In the genomic region with DNA sequence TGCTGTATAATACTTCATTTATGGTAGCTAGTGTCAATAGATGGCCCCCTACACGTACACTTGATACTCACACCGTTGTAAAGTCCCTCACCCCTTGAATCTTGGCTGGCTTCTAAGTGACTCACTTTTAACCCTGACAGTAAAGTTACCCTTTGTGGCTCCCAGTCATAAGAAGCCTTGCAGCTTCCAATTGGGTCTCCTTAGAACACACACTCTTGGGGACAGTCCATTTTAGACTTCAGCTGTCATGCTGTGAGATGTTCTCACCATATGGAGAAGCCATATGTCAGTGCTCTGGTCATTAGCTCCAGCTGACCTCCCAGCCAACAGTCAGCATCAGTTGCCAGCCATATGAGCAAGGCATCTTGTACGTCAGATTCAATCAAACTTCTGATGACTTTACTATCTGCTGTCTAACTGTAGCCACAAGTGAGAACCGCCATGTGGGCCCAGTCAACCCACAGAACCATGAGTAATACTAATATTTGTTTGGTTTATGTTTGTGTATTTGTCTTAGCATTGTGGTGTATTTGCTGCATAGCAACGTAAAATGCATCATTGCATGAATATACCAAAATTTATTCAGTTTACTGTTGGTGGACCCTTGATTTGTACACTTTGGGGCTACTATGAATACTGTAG, we compare ENCODE assay signal across 16 cellular contexts.
A peak's percentile ranks its signal among the peaks of the same experiment; 100 is the strongest.
DNase-seq lines count a peak whose midpoint lies in the region; ATAC-seq and TF ChIP-seq lines count a peak whose summit lies in the region.
"Had no signal": no experiment of that assay in that cellular context is flagged by ENCODE, and none has a peak within 500 bp of the region (broad histone marks: within the 10 kb centered on the region; RNA-seq: fewer than 3 reads in every experiment).

No MANE protein-coding gene starts in this region.

- ATAC-seq in heart left ventricle (peak in 3 of 4 donors; percentile 30 to 48 (median 48)), Panc1 (peak; percentile 39; the same call in 1 of the 2 replicates), HG03045 (IDR thresholded peaks at IDR 0.05; ENCODE audit: unreplicated experiment) (no peak), HG03571 (IDR thresholded peaks at IDR 0.05; ENCODE audit: unreplicated experiment) (no peak)
- ATAC-seq: left lobe of liver had no signal

- POLR2A ChIA-PET in Panc1 (lab: Charles Lee) = no interaction called here

- H3K4me1 ChIP-seq in heart left ventricle (peaks cover 0 to 15% (median 5%) of the 10 kb centered on the region in 12 donors), left ventricle myocardium inferior (peaks cover 24% of the 10 kb centered on the region), Panc1 (ENCODE audit: control insufficient read depth, insufficient read depth, low read length) (peaks cover 3% of the 10 kb centered on the region; the same call in 1 of the 2 replicates)
- H3K4me1 ChIP-seq: vagina had no signal

- H3K9me3 ChIP-seq in heart left ventricle = peaks cover 0 to 13% (median 3%) of the 10 kb centered on the region in 12 donors
- peaks cover 15% of the 10 kb centered on the region for H3K9me3 ChIP-seq in left ventricle myocardium inferior (replicated peaks)
- peaks cover 3% of the 10 kb centered on the region; the same call in 1 of the 2 replicates for H3K9me3 ChIP-seq in Panc1 (ENCODE audit: control insufficient read depth, insufficient read depth, low read depth, low read length)
- H3K9me3 ChIP-seq: vagina had no signal

- 66 to 74% (median 72%) methylated on average over 5 of the region's 5 CpGs for whole genome bisulfite sequencing in heart left ventricle, 4 donors

- peaks cover 20% of the 10 kb centered on the region for H3K4me1 Mint-ChIP-seq in activated T-helper 2 cell treated with anti-CD3 and anti-CD28 coated beads, Interferon-gamma antibody, Interleukin-2, Interleukin-4, amounts not matched to agents 10 μg/mL and 5 μg/mL and 100 μg/mL, durations not matched to agents 14 hours and 24 hours and 36 hours (ENCODE audit: low read depth)

- TF ChIP-seq CTCF in heart left ventricle (IDR thresholded peaks at IDR 0.05) (no peak), left ventricle myocardium inferior (IDR thresholded peaks at IDR 0.05; ENCODE audit: borderline replicate concordance) (no peak), Panc1 (IDR thresholded peaks at IDR 0.05) (no peak), epithelial cell of proximal tubule (conservative IDR thresholded peaks at IDR 0.05; ENCODE audit: low read depth, low read length) (peak; percentile 10)

- no peak overlapping the region for H3K4me3 Mint-ChIP-seq in activated T-helper 2 cell treated with anti-CD3 and anti-CD28 coated beads, Interferon-gamma antibody, Interleukin-2, Interleukin-4, amounts not matched to agents 10 μg/mL and 5 μg/mL and 100 μg/mL, durations not matched to agents 14 hours and 24 hours and 36 hours (ENCODE audit: low read depth)
- H3K4me3 Mint-ChIP-seq: activated T-helper 1 cell treated with anti-CD3 and anti-CD28 coated beads, Interleukin-12 subunit alpha, Interleukin-12 subunit beta, Interleukin-2, Interleukin-4 antibody, amounts not matched to agents 30 ng/mL and 10 ng/mL and 1 ng/mL, durations not matched to agents 14 hours and 24 hours and 36 hours; B cell; neural crest cell had no signal

- no peaks in the 10 kb centered on the region for H3K27me3 Mint-ChIP-seq in activated T-helper 2 cell treated with anti-CD3 and anti-CD28 coated beads, Interferon-gamma antibody, Interleukin-2, Interleukin-4, amounts not matched to agents 10 μg/mL and 5 μg/mL and 100 μg/mL, durations not matched to agents 14 hours and 24 hours and 36 hours (ENCODE audit: low read depth)
- H3K27me3 Mint-ChIP-seq: B cell had no signal

- BruUV-seq in Panc1 (replicated peaks; lab: Mats Ljungman, UMichigan) = no TSS peak

- DNase-seq in heart left ventricle (no peak), left ventricle myocardium inferior (no peak), Panc1 (ENCODE audit: low read depth, low spot score) (no peak), epithelial cell of proximal tubule (ENCODE audit: low read depth) (no peak), NCI-H187 treated with DMSO at 0.1 percent for 48 hours (lab: John Stamatoyannopoulos, UW) (no peak)
- DNase-seq in activated T-helper 2 cell treated with anti-CD3 and anti-CD28 coated beads, Interferon-gamma antibody, Interleukin-2, Interleukin-4, amounts not matched to agents 10 μg/mL and 5 μg/mL and 100 μg/mL, durations not matched to agents 14 hours and 24 hours and 36 hours (ENCODE audit: low spot score) = no peak
- DNase-seq: NCI-H226 had no signal

- CTCF ChIA-PET in Panc1 (lab: Charles Lee) = interaction anchor here (0.6 kb wide), 1 partner anchor 517 kb away, joined by 6 read pairs; no protein-coding TSS in a partner anchor

- peaks cover 0 to 4% (median 0%) of the 10 kb centered on the region in 9 donors for H3K36me3 ChIP-seq in heart left ventricle
- H3K36me3 ChIP-seq in left ventricle myocardium inferior = peaks cover 11% of the 10 kb centered on the region
- H3K36me3 ChIP-seq in Panc1 (ENCODE audit: control insufficient read depth, insufficient read depth, low read length) = no peaks in the 10 kb centered on the region
- H3K36me3 ChIP-seq: vagina had no signal

- in situ Hi-C loops in Panc1 (cut with HindIII; ENCODE audit: low pct_unique_long_range_greater_than_20kb, low sequenced_read_pairs) = no loop called here

- H3K27me3 ChIP-seq in heart left ventricle (no peaks in the 10 kb centered on the region), left ventricle myocardium inferior (ENCODE audit: low read depth) (no peaks in the 10 kb centered on the region), Panc1 (ENCODE audit: control insufficient read depth, insufficient read depth, low read length) (no peaks in the 10 kb centered on the region)
- H3K27me3 ChIP-seq: vagina had no signal

- H3K27ac Mint-ChIP-seq in activated T-helper 2 cell treated with anti-CD3 and anti-CD28 coated beads, Interferon-gamma antibody, Interleukin-2, Interleukin-4, amounts not matched to agents 10 μg/mL and 5 μg/mL and 100 μg/mL, durations not matched to agents 14 hours and 24 hours and 36 hours = no peak overlapping the region
- H3K27ac Mint-ChIP-seq: activated T-helper 1 cell treated with anti-CD3 and anti-CD28 coated beads, Interleukin-12 subunit alpha, Interleukin-12 subunit beta, Interleukin-2, Interleukin-4 antibody, amounts not matched to agents 30 ng/mL and 10 ng/mL and 1 ng/mL, durations not matched to agents 14 hours and 24 hours and 36 hours; B cell had no signal

- H3K4me3 ChIP-seq in heart left ventricle = no peak overlapping the region
- no peak overlapping the region for H3K4me3 ChIP-seq in left ventricle myocardium inferior
- no peak overlapping the region for H3K4me3 ChIP-seq in Panc1 (ENCODE audit: low read depth in 2 of 2, low read length in 2 of 2)
- no peak overlapping the region for H3K4me3 ChIP-seq in epithelial cell of proximal tubule (ENCODE audit: low read depth, low read length)
- H3K4me3 ChIP-seq: coronary artery, vagina had no signal

- intact Hi-C loops in heart left ventricle (cut with DNase I) (loop anchor here in 7 of 10 donors (2.0 to 10.0 kb wide), 6 partner anchors 73 to 347 kb away; no protein-coding TSS in a partner anchor), left ventricle myocardium inferior (cut with micrococcal nuclease) (no loop called here), Panc1 (cut with micrococcal nuclease; ENCODE audit: unreplicated experiment) (loop anchor here (5.0 to 10.0 kb wide), 2 partner anchors 126 to 347 kb away; no protein-coding TSS in a partner anchor)
- intact Hi-C loops in activated T-helper 2 cell treated with anti-CD3 and anti-CD28 coated beads, Interferon-gamma antibody, Interleukin-2, Interleukin-4, amounts not matched to agents 10 μg/mL and 5 μg/mL and 100 μg/mL, durations not matched to agents 14 hours and 24 hours and 36 hours (cut with micrococcal nuclease) = loop anchor here (5.0 kb wide), 2 partner anchors 34 to 349 kb away; no protein-coding TSS in a partner anchor

- H3K27ac ChIP-seq in heart left ventricle = no peak overlapping the region
- no peak overlapping the region for H3K27ac ChIP-seq in left ventricle myocardium inferior (replicated peaks)
- no peak overlapping the region for H3K27ac ChIP-seq in Panc1 (ENCODE audit: low read length)
- H3K27ac ChIP-seq: coronary artery, vagina, VCaP had no signal

- H3K9me3 Mint-ChIP-seq in activated T-helper 2 cell treated with anti-CD3 and anti-CD28 coated beads, Interferon-gamma antibody, Interleukin-2, Interleukin-4, amounts not matched to agents 10 μg/mL and 5 μg/mL and 100 μg/mL, durations not matched to agents 14 hours and 24 hours and 36 hours = peaks cover 22% of the 10 kb centered on the region

- TF ChIP-seq POLR2A in heart left ventricle (IDR thresholded peaks at IDR 0.05) = no peak

- peaks cover 36% of the 10 kb centered on the region for H3K36me3 Mint-ChIP-seq in activated T-helper 2 cell treated with anti-CD3 and anti-CD28 coated beads, Interferon-gamma antibody, Interleukin-2, Interleukin-4, amounts not matched to agents 10 μg/mL and 5 μg/mL and 100 μg/mL, durations not matched to agents 14 hours and 24 hours and 36 hours (ENCODE audit: low read depth)

Comparison
In these comparisons a context has a peak if more than half of its experiments do, and no peak if none do; other contexts are left out.
1. ATAC-seq: peak in heart left ventricle (3 of 4) and Panc1 (single experiment); none in HG03045 (single experiment) and HG03571 (single experiment).